In genomic region chr3:105480771-105481170, GRCh38 we compare ENCODE assay signal across 18 cellular contexts.
A peak's percentile ranks its signal among the peaks of the same experiment; 100 is the strongest.
DNase-seq lines count a peak whose midpoint lies in the region; ATAC-seq and TF ChIP-seq lines count a peak whose summit lies in the region.
"Had no signal": no experiment of that assay in that cellular context is flagged by ENCODE, and none has a peak within 500 bp of the region (broad histone marks: within the 10 kb centered on the region; RNA-seq: fewer than 3 reads in every experiment).

No MANE protein-coding gene starts in this region.

- peak overlapping the region; percentile 27 for H2AFZ ChIP-seq in neuronal stem cell (ENCODE audit: low read length)

- H3K27ac ChIP-seq in dorsolateral prefrontal cortex = peak overlapping the region in 39 of 59 donors; percentile 2 to 69 (median 35)
- H3K27ac ChIP-seq in neuronal stem cell (replicated peaks; ENCODE audit: low read length) = no peak overlapping the region
- H3K27ac ChIP-seq: KMS-11, Peyer's patch, SJSA1 had no signal

- H3K4ac ChIP-seq in neuronal stem cell (ENCODE audit: low read length) = no peak overlapping the region

- no peak overlapping the region for H2BK15ac ChIP-seq in neuronal stem cell (ENCODE audit: low read length)

- no CpG with 5 or more reads among the region's 1 CpG for WGBS in neuronal stem cell (ENCODE audit: extremely low coverage in 2 of 2, insufficient read length in 2 of 2, insufficient replicate concordance in 1 of 2), 2 donors

- no peak overlapping the region for H4K91ac ChIP-seq in neuronal stem cell (ENCODE audit: low read depth, low read length, poor library complexity)

- no peak for TF ChIP-seq CTCF in dorsolateral prefrontal cortex (IDR thresholded peaks at IDR 0.05 in 54 of 56, conservative IDR thresholded peaks at IDR 0.05 in 2 of 56; ENCODE audit: low read depth in 1 of 56, partially characterized antibody in 56 of 56)

- no peak overlapping the region for H2BK5ac ChIP-seq in neuronal stem cell (ENCODE audit: low read length)

- H3K4me2 ChIP-seq in neuronal stem cell (ENCODE audit: insufficient read depth, low read length, poor library complexity, severe bottlenecking) = no peak overlapping the region
- H3K4me2 ChIP-seq: KMS-11 had no signal

- H2BK12ac ChIP-seq in neuronal stem cell (ENCODE audit: low read length) = no peak overlapping the region

- intact Hi-C loops in dorsolateral prefrontal cortex (cut with DNase I) = no loop called here

- no peaks in the 10 kb centered on the region for H3K27me3 ChIP-seq in dorsolateral prefrontal cortex
- no peaks in the 10 kb centered on the region for H3K27me3 ChIP-seq in neuronal stem cell (ENCODE audit: control insufficient read depth in 3 of 3, insufficient read depth in 3 of 3, low read depth in 1 of 3, low read length in 3 of 3)
- H3K27me3 ChIP-seq: Peyer's patch, SJSA1 had no signal

- peaks cover 0 to 4% of the 10 kb centered on the region in 2 donors for H3K9me3 ChIP-seq in neuronal stem cell (replicated peaks in 1 of 2; ENCODE audit: control insufficient read depth in 2 of 2, insufficient read depth in 1 of 2, low read depth in 1 of 2, low read length in 2 of 2)
- H3K9me3 ChIP-seq: Peyer's patch, SJSA1 had no signal

- H3K4me1 ChIP-seq in neuronal stem cell (ENCODE audit: control insufficient read depth in 2 of 2, insufficient read depth in 1 of 2, low read depth in 1 of 2, low read length in 2 of 2) = peaks cover 4 to 7% of the 10 kb centered on the region in 2 donors
- H3K4me1 ChIP-seq: Peyer's patch had no signal

- no peak overlapping the region for H2AK5ac ChIP-seq in neuronal stem cell (ENCODE audit: low read depth, low read length)

- DNase-seq in NCI-H69 (lab: John Stamatoyannopoulos, UW) = peak; percentile 7
- DNase-seq in dorsolateral prefrontal cortex = no peak
- DNase-seq in left kidney (ENCODE audit: low read depth, low spot score) = peak; percentile 74
- peak; percentile 6 for DNase-seq in neuronal stem cell (ENCODE audit: low spot score)
- DNase-seq in germinal center (ENCODE audit: low spot score) = no peak
- no peak for DNase-seq in SHP77 (lab: John Stamatoyannopoulos, UW)
- DNase-seq: CD4-positive, CD25-positive, alpha-beta regulatory T cell; DMS79; H7; NCI-H1694 treated with DMSO at 0.1 percent for 48 hours; NCI-H2081 treated with DMSO at 0.1 percent for 48 hours; NCI-H510A; NCI-H774; Peyer's patch had no signal

- H3K14ac ChIP-seq in neuronal stem cell (ENCODE audit: low read length) = no peak overlapping the region

- no peak overlapping the region for H3K4me3 ChIP-seq in dorsolateral prefrontal cortex
- H3K4me3 ChIP-seq in neuronal stem cell (ENCODE audit: low read length in 2 of 2) = no peak overlapping the region
- H3K4me3 ChIP-seq: Peyer's patch, SJSA1 had no signal

- no peaks in the 10 kb centered on the region for H3K79me1 ChIP-seq in neuronal stem cell (ENCODE audit: low read depth, low read length)

- no peak overlapping the region for H4K8ac ChIP-seq in neuronal stem cell (ENCODE audit: low read depth, low read length)

- H2BK120ac ChIP-seq in neuronal stem cell (ENCODE audit: low read depth, low read length) = no peak overlapping the region

- H3K23ac ChIP-seq in neuronal stem cell (ENCODE audit: low read depth, low read length, poor library complexity) = no peak overlapping the region

- H3K36me3 ChIP-seq in neuronal stem cell (replicated peaks in 1 of 2; ENCODE audit: control insufficient read depth in 2 of 2, insufficient read depth in 2 of 2, low read length in 2 of 2) = no peaks in the 10 kb centered on the region
- H3K36me3 ChIP-seq: Peyer's patch, SJSA1 had no signal

- no peak overlapping the region for H3K18ac ChIP-seq in neuronal stem cell (ENCODE audit: low read length)

- no peak overlapping the region for H3K9ac ChIP-seq in neuronal stem cell (ENCODE audit: low read depth, low read length, poor library complexity)
- H3K9ac ChIP-seq: KMS-11 had no signal

- ATAC-seq in HG02623 (IDR thresholded peaks at IDR 0.05; ENCODE audit: unreplicated experiment) = no peak
- ATAC-seq in GM19395 (IDR thresholded peaks at IDR 0.05; ENCODE audit: unreplicated experiment) = no peak

Comparison
In these comparisons a context has a peak if more than half of its experiments do, and no peak if none do; other contexts are left out.
1. DNase-seq: peak in NCI-H69 (single experiment), left kidney (single experiment) and neuronal stem cell (single experiment); none in dorsolateral prefrontal cortex (0 of 10), germinal center (single experiment) and SHP77 (0 of 2).